In the genomic region with DNA sequence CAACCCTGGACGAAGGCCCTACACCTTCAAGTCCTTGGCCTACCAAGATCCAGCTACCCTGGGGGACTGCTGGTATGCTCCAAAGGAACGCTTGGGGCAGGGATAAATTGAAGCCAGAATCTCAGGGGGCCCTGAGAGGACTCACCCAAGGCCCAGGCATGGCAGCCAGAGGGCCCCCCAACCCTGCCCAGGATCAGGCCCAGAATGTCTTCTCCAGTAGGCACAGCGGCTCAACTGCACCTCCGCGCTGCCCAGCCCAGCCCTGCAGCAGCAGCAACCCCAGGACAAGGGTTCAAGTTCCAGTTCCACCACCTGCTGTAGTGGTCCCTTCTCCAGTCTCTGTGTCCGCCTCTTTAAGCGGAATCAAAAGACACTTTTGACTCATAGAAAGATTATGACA, we compare ENCODE assay signal across 8 cellular contexts. TPM values are rescaled to one million over a fixed set of nuclear protein-coding genes. Genes with fewer than 3 reads are reported as not detected.
DNase-seq lines count a peak whose midpoint lies in the region; ATAC-seq, FAIRE-seq and TF ChIP-seq lines count a peak whose summit lies in the region.

No MANE protein-coding gene starts in this region.

- in situ Hi-C loops in G401 (cut with HindIII; ENCODE audit: low sequenced_read_pairs): no loop called here

- H3K27me3 ChIP-seq in PC-3 (ENCODE audit: low read length) (no peaks in the 10 kb centered on the region), endothelial cell of umbilical vein (ENCODE audit: control insufficient read depth in 2 of 2, insufficient read depth in 2 of 2, low read length in 2 of 2) (no peaks in the 10 kb centered on the region), small intestine (ENCODE audit: control insufficient read depth in 2 of 2, insufficient read depth in 2 of 2, low read length in 2 of 2) (no peaks in the 10 kb centered on the region)

- peaks cover 15% of the 10 kb centered on the region for H3K4me1 ChIP-seq in PC-3 (ENCODE audit: insufficient read depth, low read length)
- peaks cover 15% of the 10 kb centered on the region for H3K4me1 ChIP-seq in endothelial cell of umbilical vein (ENCODE audit: control insufficient read depth, extremely low read depth, insufficient read depth, low read length)
- peaks cover 0 to 7% of the 10 kb centered on the region in 2 donors for H3K4me1 ChIP-seq in small intestine (ENCODE audit: control insufficient read depth in 2 of 2, insufficient read depth in 1 of 2, low read depth in 1 of 2, low read length in 1 of 2)

- H3K9me1 ChIP-seq in endothelial cell of umbilical vein (replicated peaks; ENCODE audit: control insufficient read depth, extremely low read depth, insufficient read depth, low read length): no peaks in the 10 kb centered on the region

- H3F3A ChIP-seq in PC-3 (ENCODE audit: low read length, unreplicated experiment): no peaks in the 10 kb centered on the region

- H3K36me3 Mint-ChIP-seq in progenitor cell of endocrine pancreas (ENCODE audit: insufficient read depth): peaks cover 4% of the 10 kb centered on the region

- H3K79me2 ChIP-seq in PC-3 (ENCODE audit: low read length) (peaks cover 68% of the 10 kb centered on the region), endothelial cell of umbilical vein (ENCODE audit: control insufficient read depth, insufficient read depth, low read length) (peaks cover 24% of the 10 kb centered on the region)

- no peaks in the 10 kb centered on the region for H3K27me3 Mint-ChIP-seq in progenitor cell of endocrine pancreas

- no peak overlapping the region for H3K27ac Mint-ChIP-seq in progenitor cell of endocrine pancreas

- peak overlapping the region; percentile 96 for H3K27ac ChIP-seq in PC-3 (ENCODE audit: low read length)
- H3K27ac ChIP-seq in endothelial cell of umbilical vein (ENCODE audit: insufficient read depth, low read depth, low read length): no peak overlapping the region
- no peak overlapping the region for H3K27ac ChIP-seq in small intestine (ENCODE audit: low read depth in 1 of 2, low read length in 1 of 2)

- H3K9ac ChIP-seq in PC-3 (ENCODE audit: low read length) (peak overlapping the region; percentile 99), endothelial cell of umbilical vein (replicated peaks; ENCODE audit: extremely low read depth, insufficient read depth, low read length) (peak overlapping the region; percentile 83)

- TF ChIP-seq POLR2A in endothelial cell of umbilical vein (IDR thresholded peaks at IDR 0.05; ENCODE audit: low read depth, low read length): no peak

- H3K4me3 ChIP-seq in GM12865 (ENCODE audit: low read depth, low read length): peak overlapping the region; percentile 74
- peak overlapping the region; percentile 90 for H3K4me3 ChIP-seq in PC-3 (ENCODE audit: low read length)
- H3K4me3 ChIP-seq in endothelial cell of umbilical vein (replicated peaks in 1 of 3; ENCODE audit: insufficient read depth in 1 of 3, low read depth in 1 of 3, low read length in 3 of 3): no peak overlapping the region
- H3K4me3 ChIP-seq in small intestine (ENCODE audit: low read depth in 1 of 2, low read length in 2 of 2): peak overlapping the region in 1 of 2 donors; percentile 66

- no peak for FAIRE-seq in endothelial cell of umbilical vein (lab: Jason Lieb, UNC)
- FAIRE-seq in small intestine (lab: Jason Lieb, UNC): no peak

- no peaks in the 10 kb centered on the region for H3K9me3 Mint-ChIP-seq in progenitor cell of endocrine pancreas (ENCODE audit: low read depth)

- H3K36me3 ChIP-seq in PC-3 (ENCODE audit: low read depth, low read length): no peaks in the 10 kb centered on the region
- no peaks in the 10 kb centered on the region for H3K36me3 ChIP-seq in endothelial cell of umbilical vein (ENCODE audit: control insufficient read depth in 2 of 2, extremely low read depth in 1 of 2, insufficient read depth in 2 of 2, low read length in 2 of 2)
- no peaks in the 10 kb centered on the region for H3K36me3 ChIP-seq in small intestine (ENCODE audit: control insufficient read depth in 2 of 2, insufficient read depth in 2 of 2, low read length in 2 of 2)

- BruUV-seq in PC-3 (replicated peaks; lab: Mats Ljungman, UMichigan): no TSS peak
- BruUV-seq in endothelial cell of umbilical vein (replicated peaks; lab: Mats Ljungman, UMichigan): no TSS peak

- dilution Hi-C loops in endothelial cell of umbilical vein (cut with MboI; ENCODE audit: extremely low pct_ligation_motif_present, low sequenced_read_pairs): no loop called here

- POLR2A ChIA-PET in PC-3 (lab: Charles Lee; ENCODE audit: unreplicated experiment) (no interaction called here), endothelial cell of umbilical vein (lab: Charles Lee) (no interaction called here)

- DNase-seq in GM12865 (ENCODE audit: low read depth) (no peak), PC-3 (no peak), endothelial cell of umbilical vein (ENCODE audit: low read depth, low spot score) (no peak), progenitor cell of endocrine pancreas (ENCODE audit: low spot score, unreplicated experiment) (no peak), small intestine (no peak), G401 (ENCODE audit: low spot score) (no peak)
- no peak for DNase-seq in activated effector memory CD4-positive, alpha-beta T cell treated with Interleukin-2 at 50 U/mL for 16 hours

- H4K20me1 ChIP-seq in PC-3 (ENCODE audit: low read length): no peaks in the 10 kb centered on the region; the same call in 1 of the 2 replicates
- H4K20me1 ChIP-seq in endothelial cell of umbilical vein (replicated peaks; ENCODE audit: control insufficient read depth, extremely low read depth, insufficient read depth, low read length): no peaks in the 10 kb centered on the region

- peak overlapping the region; percentile 79 for H3K4me3 Mint-ChIP-seq in progenitor cell of endocrine pancreas (ENCODE audit: low read depth)

- H3K9me3 ChIP-seq in PC-3 (ENCODE audit: low read length) (no peaks in the 10 kb centered on the region), endothelial cell of umbilical vein (replicated peaks; ENCODE audit: control insufficient read depth, insufficient read depth, low read length) (no peaks in the 10 kb centered on the region), small intestine (ENCODE audit: control insufficient read depth, low read depth) (no peaks in the 10 kb centered on the region)

- 75 to 81% (median 78%) methylated on average over 7 of the region's 7 CpGs for WGBS in small intestine, 3 donors

- H3K9me2 ChIP-seq in PC-3 (replicated peaks; ENCODE audit: low read length): no peaks in the 10 kb centered on the region

- H2AFZ ChIP-seq in PC-3 (ENCODE audit: low read length) (no peak overlapping the region), endothelial cell of umbilical vein (ENCODE audit: low read depth, low read length) (no peak overlapping the region)

- peaks cover 2% of the 10 kb centered on the region for H3K4me1 Mint-ChIP-seq in progenitor cell of endocrine pancreas (ENCODE audit: low read depth)

- CTCF ChIA-PET in PC-3 (lab: Charles Lee) (no interaction called here), endothelial cell of umbilical vein (lab: Charles Lee) (interaction anchor here (1.1 to 3.5 kb wide), 4 partner anchors 17 to 60 kb away, joined by 4 to 15 read pairs (median 5); no protein-coding TSS in a partner anchor)

- no peak for TF ChIP-seq CTCF in GM12865 (IDR thresholded peaks at IDR 0.05; ENCODE audit: insufficient read depth, low read depth, low read length, missing control alignments)
- no peak for TF ChIP-seq CTCF in PC-3 (conservative IDR thresholded peaks at IDR 0.05; ENCODE audit: low read depth, low read length)
- no peak for TF ChIP-seq CTCF in endothelial cell of umbilical vein (IDR thresholded peaks at IDR 0.05; ENCODE audit: extremely low read depth in 1 of 2, insufficient read depth in 1 of 2, low read depth in 1 of 2, low read length in 2 of 2)
- TF ChIP-seq CTCF in progenitor cell of endocrine pancreas (IDR thresholded peaks at IDR 0.05; ENCODE audit: unreplicated experiment): no peak

- intact Hi-C loops in PC-3 (cut with micrococcal nuclease) (loop anchor here (5.0 kb wide), 1 partner anchor 47 kb away; a partner anchor contains a TSS), endothelial cell of umbilical vein (cut with micrococcal nuclease) (loop anchor here (5.0 kb wide), 1 partner anchor 132 kb away; no protein-coding TSS in a partner anchor)

- H3K4me2 ChIP-seq in PC-3 (ENCODE audit: low read length): peak overlapping the region; percentile 95
- H3K4me2 ChIP-seq in endothelial cell of umbilical vein (ENCODE audit: insufficient read depth, low read length): peak overlapping the region; percentile 67

- ATAC-seq in PC-3 (no peak), GM21381 (IDR thresholded peaks at IDR 0.05; ENCODE audit: unreplicated experiment) (no peak)

RNA-seq across cellular contexts. Expression of a gene that starts 2.2 kb away (rescaled TPM):
- total RNA-seq in PC-3 (2014; rRNA removed) (35.7 and 38.1 TPM in 2 replicates), endothelial cell of umbilical vein (11.1 and 12.4 TPM in 2 replicates), progenitor cell of endocrine pancreas (22.9 and 29.0 TPM in 2 replicates)
- polyA plus RNA-seq in endothelial cell of umbilical vein (3.0 and 3.4 TPM in 2 replicates), small intestine (10 to 100 TPM in 1 of 3 donors, 1 to 10 TPM in 2; 4.2 to 14.7 (median 5.4) TPM)
- polyA plus RNA-seq in endothelial cell of umbilical vein (2011; cell fraction: cytosol; rRNA removed): 3.9 and 5.0 TPM in 2 replicates
- 6.1 TPM in 2 replicates for polyA plus RNA-seq in endothelial cell of umbilical vein (2011; cell fraction: nucleus; rRNA removed)
- 3.6 and 5.8 TPM in 2 replicates for polyA plus RNA-seq in endothelial cell of umbilical vein (2012)
- 5.3 and 12.7 TPM in 2 replicates for polyA minus RNA-seq in endothelial cell of umbilical vein
- polyA minus RNA-seq in endothelial cell of umbilical vein (2011; cell fraction: cytosol; rRNA and poly(A)+ RNA removed): 46.0 TPM
- 2.6 and 3.7 TPM in 2 replicates for polyA minus RNA-seq in endothelial cell of umbilical vein (2011; cell fraction: nucleus; rRNA and poly(A)+ RNA removed)
- total RNA-seq in G401 (2014; rRNA removed; shearing (Covaris generic)): 14.5 and 38.3 TPM in 2 replicates

RNA-seq across cellular contexts. Expression of a gene that starts 28.7 kb away (rescaled TPM):
- not detected in 2 replicates for total RNA-seq in PC-3 (2014; rRNA removed)
- total RNA-seq in endothelial cell of umbilical vein: 0.14 and 0.29 TPM in 2 replicates
- polyA plus RNA-seq in endothelial cell of umbilical vein: 0.21 and 0.27 TPM in 2 replicates
- 0.20 and 0.22 TPM in 2 replicates for polyA plus RNA-seq in endothelial cell of umbilical vein (2011; cell fraction: cytosol; rRNA removed)
- 0.14 and 0.17 TPM in 2 replicates for polyA plus RNA-seq in endothelial cell of umbilical vein (2011; cell fraction: nucleus; rRNA removed)
- 0.12 and 0.15 TPM in 2 replicates for polyA plus RNA-seq in endothelial cell of umbilical vein (2012)
- polyA minus RNA-seq in endothelial cell of umbilical vein: 0.10 and 0.49 TPM in 2 replicates
- not detected for polyA minus RNA-seq in endothelial cell of umbilical vein (2011; cell fraction: cytosol; rRNA and poly(A)+ RNA removed)
- 0.10 and 0.19 TPM in 2 replicates for polyA minus RNA-seq in endothelial cell of umbilical vein (2011; cell fraction: nucleus; rRNA and poly(A)+ RNA removed)
- 0.09 TPM in 1 of 2 replicates, not detected in the other for total RNA-seq in progenitor cell of endocrine pancreas
- 1 to 10 TPM in 2 of 3 donors, under 1 TPM in 1; 0.45 to 3.2 (median 2.9) TPM for polyA plus RNA-seq in small intestine
- total RNA-seq in G401 (2014; rRNA removed; shearing (Covaris generic)): 0.07 and 0.37 TPM in 2 replicates

RNA-seq across cellular contexts. Expression of a gene that starts 45.3 kb away (rescaled TPM):
- 2.1 and 5.9 TPM in 2 replicates for total RNA-seq in PC-3 (2014; rRNA removed)
- 10.1 and 11.3 TPM in 2 replicates for total RNA-seq in endothelial cell of umbilical vein
- polyA plus RNA-seq in endothelial cell of umbilical vein: 4.6 and 5.1 TPM in 2 replicates
- polyA plus RNA-seq in endothelial cell of umbilical vein (2011; cell fraction: cytosol; rRNA removed): 5.2 and 7.1 TPM in 2 replicates
- polyA plus RNA-seq in endothelial cell of umbilical vein (2011; cell fraction: nucleus; rRNA removed): 4.7 and 5.8 TPM in 2 replicates
- 7.3 and 11.8 TPM in 2 replicates for polyA plus RNA-seq in endothelial cell of umbilical vein (2012)
- 2.0 and 3.2 TPM in 2 replicates for polyA minus RNA-seq in endothelial cell of umbilical vein
- polyA minus RNA-seq in endothelial cell of umbilical vein (2011; cell fraction: cytosol; rRNA and poly(A)+ RNA removed): 7.5 TPM
- polyA minus RNA-seq in endothelial cell of umbilical vein (2011; cell fraction: nucleus; rRNA and poly(A)+ RNA removed): 1.0 and 2.9 TPM in 2 replicates
- total RNA-seq in progenitor cell of endocrine pancreas: 22.2 and 23.2 TPM in 2 replicates
- polyA plus RNA-seq in small intestine: 1 to 10 TPM in 2 of 3 donors, under 1 TPM in 1; 0.22 to 3.6 (median 1.1) TPM
- total RNA-seq in G401 (2014; rRNA removed; shearing (Covaris generic)): 0.44 and 0.80 TPM in 2 replicates

Comparison
In these comparisons a context has a peak if more than half of its experiments do, and no peak if none do; other contexts are left out.
1. H3K4me3 ChIP-seq: peak in GM12865 (single experiment) and PC-3 (single experiment); none in endothelial cell of umbilical vein (0 of 3).